ENCODE assay signal across 16 cellular contexts in the genomic region with DNA sequence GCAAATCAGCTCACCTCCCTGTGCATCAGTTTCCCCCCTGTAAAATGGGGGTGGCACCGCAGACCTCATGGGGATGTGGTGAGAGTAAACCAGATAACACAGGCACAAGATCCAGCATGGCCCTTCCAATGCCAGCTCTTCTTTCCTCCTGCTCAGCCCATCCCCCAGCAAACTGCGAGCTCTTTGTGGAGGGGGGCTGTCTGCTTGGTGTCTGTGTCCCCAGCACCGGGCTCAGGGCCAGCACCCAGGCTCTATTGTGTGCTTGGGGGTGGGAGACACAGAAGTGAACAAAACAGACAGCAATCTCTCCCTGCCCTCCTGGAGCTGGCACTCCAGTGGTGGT. TPM values are rescaled to one million over a fixed set of nuclear protein-coding genes. Genes with fewer than 3 reads are reported as not detected.
"Had no signal": no experiment of that assay in that cellular context is flagged by ENCODE, and none has a peak within 500 bp of the region (broad histone marks: within the 10 kb centered on the region; RNA-seq: fewer than 3 reads in every experiment).

No MANE protein-coding gene starts in this region.

- DNase-seq: activated CD4-positive, alpha-beta T cell treated with anti-CD3 and anti-CD28 coated beads for 36 hours; activated CD8-positive, alpha-beta T cell treated with anti-CD3 and anti-CD28 coated beads for 36 hours; activated naive CD4-positive, alpha-beta T cell treated with anti-CD3 and anti-CD28 coated beads for 36 hours; mammary epithelial cell; natural killer cell; occipital lobe; stimulated activated CD4-positive, alpha-beta T cell treated with anti-CD3 and anti-CD28 coated beads, Interleukin-2, amount 100 ng/mL, for 48 hours; SW 1271; T-helper 9 cell had no signal

- H3K4me1 Mint-ChIP-seq: endodermal cell had no signal

- H3K27ac Mint-ChIP-seq: activated CD4-positive, alpha-beta T cell treated with anti-CD3 and anti-CD28 coated beads for 36 hours; activated CD8-positive, alpha-beta T cell treated with anti-CD3 and anti-CD28 coated beads for 36 hours; activated naive CD4-positive, alpha-beta T cell treated with anti-CD3 and anti-CD28 coated beads for 36 hours; activated T-helper 1 cell treated with anti-CD3 and anti-CD28 coated beads, Interleukin-12 subunit alpha, Interleukin-12 subunit beta, Interleukin-2, Interleukin-4 antibody, amounts not matched to agents 30 ng/mL and 10 ng/mL and 1 ng/mL, durations not matched to agents 14 hours and 24 hours and 36 hours; endodermal cell; natural killer cell; stimulated activated naive CD8-positive, alpha-beta T cell treated with anti-CD3 and anti-CD28 coated beads, Interleukin-15, Interleukin-2, amounts not matched to agents 100 ng/mL and 50 ng/mL, for 24 hours had no signal

- H3K27me3 Mint-ChIP-seq: activated CD4-positive, alpha-beta T cell treated with anti-CD3 and anti-CD28 coated beads for 36 hours; activated CD8-positive, alpha-beta T cell treated with anti-CD3 and anti-CD28 coated beads for 36 hours had no signal

- H3K36me3 Mint-ChIP-seq: natural killer cell had no signal

- H3K4me3 Mint-ChIP-seq: activated CD4-positive, alpha-beta T cell treated with anti-CD3 and anti-CD28 coated beads for 36 hours; activated CD8-positive, alpha-beta T cell treated with anti-CD3 and anti-CD28 coated beads for 36 hours; activated naive CD4-positive, alpha-beta T cell treated with anti-CD3 and anti-CD28 coated beads for 36 hours; activated T-helper 1 cell treated with anti-CD3 and anti-CD28 coated beads, Interleukin-12 subunit alpha, Interleukin-12 subunit beta, Interleukin-2, Interleukin-4 antibody, amounts not matched to agents 30 ng/mL and 10 ng/mL and 1 ng/mL, durations not matched to agents 14 hours and 24 hours and 36 hours; central memory CD8-positive, alpha-beta T cell; endodermal cell; natural killer cell; stimulated activated naive CD8-positive, alpha-beta T cell treated with anti-CD3 and anti-CD28 coated beads, Interleukin-15, Interleukin-2, amounts not matched to agents 100 ng/mL and 50 ng/mL, for 24 hours had no signal

- H3K9me3 Mint-ChIP-seq: activated CD8-positive, alpha-beta T cell treated with anti-CD3 and anti-CD28 coated beads for 36 hours; activated naive CD4-positive, alpha-beta T cell treated with anti-CD3 and anti-CD28 coated beads for 36 hours; activated T-helper 1 cell treated with anti-CD3 and anti-CD28 coated beads, Interleukin-12 subunit alpha, Interleukin-12 subunit beta, Interleukin-2, Interleukin-4 antibody, amounts not matched to agents 30 ng/mL and 10 ng/mL and 1 ng/mL, durations not matched to agents 14 hours and 24 hours and 36 hours; central memory CD8-positive, alpha-beta T cell; endodermal cell; natural killer cell; stimulated activated naive CD8-positive, alpha-beta T cell treated with anti-CD3 and anti-CD28 coated beads, Interleukin-15, Interleukin-2, amounts not matched to agents 100 ng/mL and 50 ng/mL, for 24 hours had no signal

- ATAC-seq: activated CD4-positive, alpha-beta T cell treated with anti-CD3 and anti-CD28 coated beads for 36 hours; activated CD8-positive, alpha-beta T cell treated with anti-CD3 and anti-CD28 coated beads for 36 hours; esophagus mucosa; left colon; natural killer cell had no signal

RNA-seq across cellular contexts. Expression of a gene that starts 28.5 kb away (rescaled TPM):
- total RNA-seq: activated CD4-positive, alpha-beta T cell treated with anti-CD3 and anti-CD28 coated beads for 36 hours; activated CD8-positive, alpha-beta T cell treated with anti-CD3 and anti-CD28 coated beads for 36 hours; activated naive CD4-positive, alpha-beta T cell treated with anti-CD3 and anti-CD28 coated beads for 36 hours; activated T-helper 1 cell treated with anti-CD3 and anti-CD28 coated beads, Interleukin-12 subunit alpha, Interleukin-12 subunit beta, Interleukin-2, Interleukin-4 antibody, amounts not matched to agents 30 ng/mL and 10 ng/mL and 1 ng/mL, durations not matched to agents 14 hours and 24 hours and 36 hours; dermis microvascular lymphatic vessel endothelial cell; natural killer cell had no signal
